In the genomic region with DNA sequence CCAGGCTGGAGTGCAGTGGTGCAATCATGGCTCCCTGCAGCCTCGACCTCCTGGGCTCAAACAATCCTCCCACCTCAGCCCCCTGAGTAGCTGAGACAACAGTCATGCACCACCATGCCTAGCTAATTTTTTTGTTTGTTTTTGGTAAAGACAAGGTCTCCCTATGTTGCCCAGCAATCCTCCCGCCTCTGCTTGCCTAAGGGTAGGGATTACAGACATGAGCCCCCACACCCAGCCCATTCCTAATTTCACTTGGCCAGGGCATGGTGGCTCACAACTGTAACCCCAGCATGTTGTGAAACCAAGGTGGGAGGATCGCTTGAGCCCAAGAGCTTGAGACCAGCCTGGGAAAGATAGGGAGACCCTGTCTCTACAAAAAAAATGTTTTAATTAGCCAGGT, we compare ENCODE assay signal across 14 cellular contexts. TPM values are rescaled to one million over a fixed set of nuclear protein-coding genes. Genes with fewer than 3 reads are reported as not detected.
DNase-seq lines count a peak whose midpoint lies in the region; ATAC-seq and TF ChIP-seq lines count a peak whose summit lies in the region.
"Had no signal": no experiment of that assay in that cellular context is flagged by ENCODE, and none has a peak within 500 bp of the region (broad histone marks: within the 10 kb centered on the region; RNA-seq: fewer than 3 reads in every experiment).

No MANE protein-coding gene starts in this region.

- no peaks in the 10 kb centered on the region for H3K9me3 Mint-ChIP-seq in activated CD4-positive, alpha-beta T cell treated with anti-CD3 and anti-CD28 coated beads, Interleukin-2, amount 10 ng/mL, durations not matched to agents 24 days and 14 days
- H3K9me3 Mint-ChIP-seq in HFFc6 (no peaks in the 10 kb centered on the region), chondrocyte (ENCODE audit: low read depth) (no peaks in the 10 kb centered on the region), neural progenitor cell (no peaks in the 10 kb centered on the region)

- no peak for TF ChIP-seq POLR2A in adrenal gland (IDR thresholded peaks at IDR 0.05)

- H3K9me3 ChIP-seq in neural progenitor cell (ENCODE audit: low read depth) (no peaks in the 10 kb centered on the region), adrenal gland (replicated peaks in 1 of 3) (no peaks in the 10 kb centered on the region)
- H3K9me3 ChIP-seq: SJCRH30 had no signal

- no peak for DNase-seq in activated CD4-positive, alpha-beta T cell treated with anti-CD3 and anti-CD28 coated beads, Interleukin-2, amount 10 ng/mL, durations not matched to agents 24 days and 14 days
- no peak for DNase-seq in activated CD4-positive, alpha-beta T cell treated with anti-CD3 and anti-CD28 coated beads, Interleukin-2, amount 50 U/mL, for 4 hours
- DNase-seq in HFFc6 = no peak
- no peak for DNase-seq in chondrocyte (ENCODE audit: low spot score)
- no peak for DNase-seq in neural progenitor cell (ENCODE audit: low spot score)
- DNase-seq in adrenal gland = no peak
- DNase-seq in NCI-H446 (lab: John Stamatoyannopoulos, UW) = no peak
- DNase-seq: NCI-H1436, NCI-H2029 treated with DMSO at 0.1 percent for 48 hours, NCI-H524, RPMI8226, SJCRH30 had no signal

- peaks cover 89% of the 10 kb centered on the region for H3K79me2 ChIP-seq in neural progenitor cell (ENCODE audit: low read depth)

- peaks cover 4% of the 10 kb centered on the region for H4K20me1 ChIP-seq in neural progenitor cell (ENCODE audit: low read depth)

- H3K9ac ChIP-seq in neural progenitor cell = no peak overlapping the region

- H3F3A ChIP-seq in neural progenitor cell (ENCODE audit: low read depth) = no peaks in the 10 kb centered on the region

- H3K27me3 ChIP-seq in neural progenitor cell = no peaks in the 10 kb centered on the region
- no peaks in the 10 kb centered on the region for H3K27me3 ChIP-seq in adrenal gland
- H3K27me3 ChIP-seq: SJCRH30 had no signal

- H3K27ac ChIP-seq in neural progenitor cell (no peak overlapping the region), adrenal gland (no peak overlapping the region)
- H3K27ac ChIP-seq: SJCRH30 had no signal

- intact Hi-C loops in activated CD4-positive, alpha-beta T cell treated with anti-CD3 and anti-CD28 coated beads, Interleukin-2, amount 10 ng/mL, durations not matched to agents 24 days and 14 days (cut with micrococcal nuclease) = no loop called here
- intact Hi-C loops in adrenal gland (cut with DNase I) = no loop called here

- peaks cover 46% of the 10 kb centered on the region for H3K36me3 Mint-ChIP-seq in activated CD4-positive, alpha-beta T cell treated with anti-CD3 and anti-CD28 coated beads, Interleukin-2, amount 10 ng/mL, durations not matched to agents 24 days and 14 days (ENCODE audit: low read depth)
- H3K36me3 Mint-ChIP-seq in HFFc6 (ENCODE audit: low read depth) (peaks cover 2% of the 10 kb centered on the region), chondrocyte (ENCODE audit: low read depth) (peaks cover 3% of the 10 kb centered on the region), neural progenitor cell (peaks cover 5% of the 10 kb centered on the region)

- no peak overlapping the region for H3K4me3 ChIP-seq in neural progenitor cell
- H3K4me3 ChIP-seq in adrenal gland = no peak overlapping the region
- H3K4me3 ChIP-seq: SJCRH30 had no signal

- H2AFZ ChIP-seq in neural progenitor cell (replicated peaks) = no peak overlapping the region

- peaks cover 1% of the 10 kb centered on the region for H3K36me3 ChIP-seq in neural progenitor cell
- peaks cover 0 to 4% of the 10 kb centered on the region in 2 donors for H3K36me3 ChIP-seq in adrenal gland (replicated peaks in 1 of 2)

- no peaks in the 10 kb centered on the region for H3K27me3 Mint-ChIP-seq in activated CD4-positive, alpha-beta T cell treated with anti-CD3 and anti-CD28 coated beads, Interleukin-2, amount 10 ng/mL, durations not matched to agents 24 days and 14 days
- H3K27me3 Mint-ChIP-seq in HFFc6 (ENCODE audit: insufficient read depth) = no peaks in the 10 kb centered on the region
- H3K27me3 Mint-ChIP-seq in chondrocyte (ENCODE audit: low read depth) = no peaks in the 10 kb centered on the region
- no peaks in the 10 kb centered on the region for H3K27me3 Mint-ChIP-seq in neural progenitor cell (ENCODE audit: insufficient read depth, low read depth)

- H3K4me1 Mint-ChIP-seq in activated CD4-positive, alpha-beta T cell treated with anti-CD3 and anti-CD28 coated beads, Interleukin-2, amount 10 ng/mL, durations not matched to agents 24 days and 14 days = peaks cover 55% of the 10 kb centered on the region
- H3K4me1 Mint-ChIP-seq in HFFc6 (ENCODE audit: low read depth) = peaks cover 39% of the 10 kb centered on the region
- H3K4me1 Mint-ChIP-seq in chondrocyte (ENCODE audit: low read depth) = peaks cover 38% of the 10 kb centered on the region
- H3K4me1 Mint-ChIP-seq in neural progenitor cell = peaks cover 15% of the 10 kb centered on the region

- no peak for ATAC-seq in GM19035 (IDR thresholded peaks at IDR 0.05; ENCODE audit: unreplicated experiment)

- TF ChIP-seq CTCF in HFFc6 (IDR thresholded peaks at IDR 0.05) = no peak
- no peak for TF ChIP-seq CTCF in chondrocyte (IDR thresholded peaks at IDR 0.05)
- no peak for TF ChIP-seq CTCF in neural progenitor cell (IDR thresholded peaks at IDR 0.05)
- TF ChIP-seq CTCF in adrenal gland (IDR thresholded peaks at IDR 0.05) = no peak

- H3K4me1 ChIP-seq in neural progenitor cell (no peaks in the 10 kb centered on the region), adrenal gland (replicated peaks in 1 of 2) (peaks cover 9 to 40% of the 10 kb centered on the region in 2 donors)
- H3K4me1 ChIP-seq: SJCRH30 had no signal

- no peak overlapping the region for H3K4me2 ChIP-seq in neural progenitor cell

- peak overlapping the region; percentile 8 for H3K27ac Mint-ChIP-seq in activated CD4-positive, alpha-beta T cell treated with anti-CD3 and anti-CD28 coated beads, Interleukin-2, amount 10 ng/mL, durations not matched to agents 24 days and 14 days
- peak overlapping the region; percentile 64 for H3K27ac Mint-ChIP-seq in HFFc6
- peak overlapping the region; percentile 76 for H3K27ac Mint-ChIP-seq in chondrocyte (ENCODE audit: unreplicated experiment)
- H3K27ac Mint-ChIP-seq in neural progenitor cell = peak overlapping the region; percentile 36

- H3K4me3 Mint-ChIP-seq in activated CD4-positive, alpha-beta T cell treated with anti-CD3 and anti-CD28 coated beads, Interleukin-2, amount 10 ng/mL, durations not matched to agents 24 days and 14 days = no peak overlapping the region
- H3K4me3 Mint-ChIP-seq in HFFc6 (no peak overlapping the region), chondrocyte (ENCODE audit: unreplicated experiment) (no peak overlapping the region), neural progenitor cell (no peak overlapping the region)
- H3K4me3 Mint-ChIP-seq: CD14-positive monocyte had no signal

- 86 to 94% (median 92%) methylated on average over 3 of the region's 3 CpGs for WGBS in adrenal gland, 4 donors

RNA-seq across cellular contexts. Expression of a gene that starts 9.1 kb away (rescaled TPM):
- total RNA-seq in activated CD4-positive, alpha-beta T cell treated with anti-CD3 and anti-CD28 coated beads, Interleukin-2, amount 10 ng/mL, durations not matched to agents 24 days and 14 days = 255 and 266 TPM in 2 replicates
- 100 to 1,000 TPM; 292 to 311 (median 302) TPM for total RNA-seq in HFFc6 (2021; fragmentation: NEBNext Ultra II Directional; extraction: Animal tissue kit (Norgen Biotek cat#: 25700))
- total RNA-seq in chondrocyte = 248 to 266 TPM (median 253 TPM) in 3 replicates
- 166 and 185 TPM in 2 replicates for total RNA-seq in neural progenitor cell (ENCODE audit: low replicate concordance)
- 100 to 1,000 TPM; 203 to 382 (median 291) TPM for total RNA-seq in adrenal gland
- 100 to 1,000 TPM in 2 of 3 donors, 10 to 100 TPM in 1; 91.8 to 537 (median 190) TPM for polyA plus RNA-seq in adrenal gland

RNA-seq across cellular contexts. Expression of a gene that starts 18.2 kb away (rescaled TPM):
- total RNA-seq in activated CD4-positive, alpha-beta T cell treated with anti-CD3 and anti-CD28 coated beads, Interleukin-2, amount 10 ng/mL, durations not matched to agents 24 days and 14 days = 9.7 and 10.3 TPM in 2 replicates
- total RNA-seq in HFFc6 (2021; fragmentation: NEBNext Ultra II Directional; extraction: Animal tissue kit (Norgen Biotek cat#: 25700)) = 10 to 100 TPM; 22.2 to 31.6 (median 27.5) TPM
- 52.1 to 89.9 TPM (median 88.0 TPM) in 3 replicates for total RNA-seq in chondrocyte
- 9.3 and 13.3 TPM in 2 replicates for total RNA-seq in neural progenitor cell (ENCODE audit: low replicate concordance)
- total RNA-seq in adrenal gland = 10 to 100 TPM; 21.4 to 93.4 (median 48.8) TPM
- polyA plus RNA-seq in adrenal gland = 10 to 100 TPM; 23.3 to 44.5 (median 41.8) TPM

Comparison
In these comparisons a context has a peak if more than half of its experiments do, and no peak if none do; other contexts are left out.
1. H3K27ac Mint-ChIP-seq: peak in every context shown above with its lines; median percentile 76 in chondrocyte; 64 in HFFc6; 36 in neural progenitor cell; 8 in activated CD4-positive, alpha-beta T cell treated with anti-CD3 and anti-CD28 coated beads, Interleukin-2, amount 10 ng/mL, durations not matched to agents 24 days and 14 days.